23 cellular contexts compared by ENCODE assay signal in genomic region chr16:57153841-57154240, GRCh38. TPM values are rescaled to one million over a fixed set of nuclear protein-coding genes. Genes with fewer than 3 reads are reported as not detected.
DNase-seq lines count a peak whose midpoint lies in the region; ATAC-seq, FAIRE-seq and TF ChIP-seq lines count a peak whose summit lies in the region.
"Had no signal": no experiment of that assay in that cellular context is flagged by ENCODE, and none has a peak within 500 bp of the region (broad histone marks: within the 10 kb centered on the region; RNA-seq: fewer than 3 reads in every experiment).

No MANE protein-coding gene starts in this region.

- no peaks in the 10 kb centered on the region for H3K9me2 ChIP-seq in HCT116 (ENCODE audit: insufficient read depth)

- ATAC-seq in HCT116: no peak
- no peak for ATAC-seq in K562
- ATAC-seq in HG03280 (IDR thresholded peaks at IDR 0.05; ENCODE audit: unreplicated experiment): no peak

- peaks cover 19% of the 10 kb centered on the region for H3K4me1 Mint-ChIP-seq in neural progenitor cell

- POLR2A ChIA-PET in HCT116 (lab: Charles Lee): no interaction called here
- POLR2A ChIA-PET in K562 (lab: Yijun Ruan, JAX): no interaction called here

- no peaks in the 10 kb centered on the region for H3K4me1 ChIP-seq in HCT116 (ENCODE audit: control insufficient read depth in 1 of 2, insufficient read depth in 2 of 2, low read length in 2 of 2)
- peaks cover 0 to 2% of the 10 kb centered on the region in 2 experiments; a peak in 1 of 5 replicates for H3K4me1 ChIP-seq in K562 (replicated peaks in 1 of 2; ENCODE audit: control insufficient read depth in 2 of 2, insufficient read depth in 2 of 2, low read length in 2 of 2)
- peaks cover 15% of the 10 kb centered on the region for H3K4me1 ChIP-seq in neural progenitor cell

- TF ChIP-seq CTCF in HCT116 (IDR thresholded peaks at IDR 0.05 in 2 of 3, conservative IDR thresholded peaks at IDR 0.05 in 1 of 3; ENCODE audit: borderline replicate concordance in 1 of 3, insufficient read depth in 1 of 3, low read depth in 2 of 3, low read length in 2 of 3): no peak
- no peak for TF ChIP-seq CTCF in K562 (IDR thresholded peaks at IDR 0.05 in 2 of 3, conservative IDR thresholded peaks at IDR 0.05 in 1 of 3; ENCODE audit: insufficient read depth in 2 of 3, low read depth in 1 of 3, low read length in 3 of 3)
- TF ChIP-seq CTCF in neural progenitor cell (IDR thresholded peaks at IDR 0.05): no peak

- H3K36me3 ChIP-seq in HCT116 (ENCODE audit: control insufficient read depth in 1 of 2, insufficient read depth in 2 of 2, low read length in 2 of 2): peaks cover 21 to 24% of the 10 kb centered on the region in 2 experiments; a peak in 3 of 4 replicates
- peaks cover 66% of the 10 kb centered on the region for H3K36me3 ChIP-seq in K562 (ENCODE audit: control insufficient read depth, insufficient read depth, low read length)
- peaks cover 7% of the 10 kb centered on the region for H3K36me3 ChIP-seq in neural progenitor cell

- H3K9ac ChIP-seq in HCT116 (ENCODE audit: low read length) (no peak overlapping the region), K562 (ENCODE audit: insufficient read depth in 1 of 2, low read depth in 2 of 2, low read length in 2 of 2) (no peak overlapping the region), neural progenitor cell (no peak overlapping the region)

- H3K27me3 ChIP-seq in HCT116 (ENCODE audit: insufficient read depth, low read length): no peaks in the 10 kb centered on the region
- H3K27me3 ChIP-seq in K562 (ENCODE audit: control insufficient read depth in 2 of 2, insufficient read depth in 2 of 2, low read length in 2 of 2): no peaks in the 10 kb centered on the region
- H3K27me3 ChIP-seq in neural progenitor cell: no peaks in the 10 kb centered on the region

- TF ChIP-seq POLR2A in HCT116 (IDR thresholded peaks at IDR 0.05; ENCODE audit: borderline replicate concordance, extremely low read depth, insufficient read depth, insufficient read length): no peak
- TF ChIP-seq POLR2A in K562 (conservative IDR thresholded peaks at IDR 0.05): no peak

- H3K27ac Mint-ChIP-seq in neural progenitor cell: no peak overlapping the region

- TF ChIP-seq EP300 in K562 (IDR thresholded peaks at IDR 0.05; ENCODE audit: low read length): no peak

- RAD21 ChIA-PET in HCT116 (lab: Charles Lee; ENCODE audit: low non-redundant PET in 1 of 2, low total read pairs in 2 of 2, uncharacterized antibody in 2 of 2, unreplicated experiment in 2 of 2): no interaction called here

- H3K4me3 ChIP-seq in HCT116 (replicated peaks in 1 of 2; ENCODE audit: low read depth in 1 of 2, low read length in 2 of 2) (no peak overlapping the region), K562 (no peak overlapping the region), neural progenitor cell (no peak overlapping the region)

- DNase-seq in NCI-H2107 treated with DMSO at 0.1 percent for 48 hours (lab: John Stamatoyannopoulos, UW; ENCODE audit: unreplicated experiment): peak; percentile 49
- DNase-seq in NCI-H2107 (lab: John Stamatoyannopoulos, UW): no peak
- no peak for DNase-seq in HCT116 (ENCODE audit: low read depth, low spot score)
- DNase-seq in K562 (ENCODE audit: extremely low read depth in 1 of 4, low spot score in 3 of 4): no peak
- DNase-seq in neural progenitor cell (ENCODE audit: low spot score): no peak
- DNase-seq in NCI-H1092 (lab: John Stamatoyannopoulos, UW): no peak
- DNase-seq in stimulated activated CD4-positive, alpha-beta T cell treated with anti-CD3 and anti-CD28 coated beads, Interleukin-4, amount 100 ng/mL, for 4 hours: no peak
- DNase-seq: C1 segment of cervical spinal cord; CD8-positive, alpha-beta memory T cell; DMS53; GDM1; KBM-7; NCI-H1092 treated with DMSO at 0.1 percent for 48 hours; NCI-H146; NCI-H2029 treated with DMSO at 0.1 percent for 48 hours; NCI-H2171 treated with DMSO at 0.1 percent for 48 hours; NCI-H524 treated with DMSO at 0.1 percent for 48 hours; NCI-H82; OCI-M1; SHP77 had no signal

- FAIRE-seq in K562 (lab: Jason Lieb, UNC): no peak
- FAIRE-seq: D721Med had no signal

- H3K9me3 Mint-ChIP-seq in neural progenitor cell: no peaks in the 10 kb centered on the region
- H3K9me3 Mint-ChIP-seq: CD8-positive, alpha-beta memory T cell had no signal

- peaks cover 9% of the 10 kb centered on the region for H3F3A ChIP-seq in neural progenitor cell (ENCODE audit: low read depth)

- 97% methylated on average over 6 of the region's 6 CpGs for WGBS in K562 (ENCODE audit: insufficient coverage, low coverage, missing lambda C conversion rate)

- intact Hi-C loops in HCT116 (cut with micrococcal nuclease) (no loop called here), K562 (cut with micrococcal nuclease) (no loop called here)

- H3K79me2 ChIP-seq in HCT116 (ENCODE audit: insufficient read depth, low read length) (no peaks in the 10 kb centered on the region), K562 (ENCODE audit: control insufficient read depth, insufficient read depth, low read length) (no peaks in the 10 kb centered on the region), neural progenitor cell (ENCODE audit: low read depth) (no peaks in the 10 kb centered on the region)

- no peaks in the 10 kb centered on the region for H3K9me1 ChIP-seq in K562 (ENCODE audit: control insufficient read depth, insufficient read depth, low read length)

- in situ Hi-C loops in K562 (cut with MboI): no loop called here

- H3K27ac ChIP-seq in HCT116 (ENCODE audit: low read depth, low read length) (no peak overlapping the region), K562 (ENCODE audit: extremely low read depth, low read depth, low read length) (no peak overlapping the region), neural progenitor cell (no peak overlapping the region)
- H3K27ac ChIP-seq: 22Rv1 had no signal

- H3K9me3 ChIP-seq in HCT116 (ENCODE audit: control insufficient read depth in 1 of 2, insufficient read depth in 1 of 2, low read depth in 1 of 2, low read length in 2 of 2): no peaks in the 10 kb centered on the region
- H3K9me3 ChIP-seq in K562 (replicated peaks; ENCODE audit: control insufficient read depth, insufficient read depth, low read depth, low read length): no peaks in the 10 kb centered on the region
- H3K9me3 ChIP-seq in neural progenitor cell (ENCODE audit: low read depth): no peaks in the 10 kb centered on the region

- CTCF ChIA-PET in HCT116 (lab: Charles Lee): no interaction called here
- CTCF ChIA-PET in K562 (lab: Yijun Ruan, JAX; ENCODE audit: low intra/inter-chr PET ratio): no interaction called here

- H2AFZ ChIP-seq in HCT116 (ENCODE audit: low read depth, low read length, poor library complexity, severe bottlenecking) (no peak overlapping the region), K562 (ENCODE audit: low read depth, low read length) (no peak overlapping the region), neural progenitor cell (replicated peaks) (no peak overlapping the region)

- TF ChIP-seq RAD21 in HCT116 (IDR thresholded peaks at IDR 0.05; ENCODE audit: low read depth): no peak
- TF ChIP-seq RAD21 in K562 (CRISPR knock-in tag; conservative IDR thresholded peaks at IDR 0.05 in 1 of 2, IDR thresholded peaks at IDR 0.05 in 1 of 2): no peak

- no peaks in the 10 kb centered on the region for H4K20me1 ChIP-seq in HCT116 (ENCODE audit: insufficient read depth)
- H4K20me1 ChIP-seq in K562 (replicated peaks; ENCODE audit: control insufficient read depth, insufficient read depth, low read length): no peaks in the 10 kb centered on the region
- H4K20me1 ChIP-seq in neural progenitor cell (ENCODE audit: low read depth): peaks cover 12% of the 10 kb centered on the region

- peak overlapping the region; percentile 21 for H3K4me3 Mint-ChIP-seq in neural progenitor cell
- H3K4me3 Mint-ChIP-seq: CD8-positive, alpha-beta memory T cell had no signal

- peaks cover 41% of the 10 kb centered on the region for H3K36me3 Mint-ChIP-seq in neural progenitor cell

- no peak overlapping the region for H3K4me2 ChIP-seq in HCT116 (ENCODE audit: low read length)
- no peak overlapping the region for H3K4me2 ChIP-seq in K562 (ENCODE audit: insufficient read depth, low read length)
- no peak overlapping the region for H3K4me2 ChIP-seq in neural progenitor cell

- BruUV-seq in HCT116 (replicated peaks; lab: Mats Ljungman, UMichigan) (TSS peak; percentile 49), K562 (replicated peaks; lab: Mats Ljungman, UMichigan) (TSS peak; percentile 50)

- peaks cover 3% of the 10 kb centered on the region for H3K27me3 Mint-ChIP-seq in neural progenitor cell (ENCODE audit: insufficient read depth, low read depth)
- H3K27me3 Mint-ChIP-seq: CD8-positive, alpha-beta memory T cell had no signal

RNA-seq across cellular contexts. Expression of gene PSME3IP1, which starts 32.0 kb away (rescaled TPM):
- total RNA-seq in HCT116 (2021; ENCODE audit: unreplicated experiment): 88.5 TPM
- polyA plus RNA-seq in HCT116 (2012): 53.2 and 68.2 TPM in 2 replicates
- 53.9 and 134 TPM in 2 replicates for total RNA-seq in K562 (2011; cell fraction: chromatin; rRNA removed; ENCODE audit: low replicate concordance)
- 46.7 and 60.7 TPM in 2 replicates for total RNA-seq in K562 (2011; cell fraction: nucleolus; rRNA removed)
- total RNA-seq in K562 (2011; cell fraction: nucleoplasm; rRNA removed): 71.6 and 104 TPM in 2 replicates
- 76.9 and 85.5 TPM in 2 replicates for total RNA-seq in K562 (2014; rRNA removed)
- 143 and 167 TPM in 2 replicates for total RNA-seq in K562 (2014; rRNA removed; fragmentation: Illumina TruSeq; extraction: Trizol)
- total RNA-seq in K562 (2015; rRNA removed; fragmentation: Illumina TruSeq; extraction: Trizol): 147 and 158 TPM in 2 replicates
- total RNA-seq in K562 (2021): 104 and 106 TPM in 2 replicates
- 115 and 144 TPM in 2 replicates for polyA plus RNA-seq in K562 (2011; rRNA removed)
- polyA plus RNA-seq in K562 (2011; cell fraction: cytosol; rRNA removed): 132 and 144 TPM in 2 replicates
- polyA plus RNA-seq in K562 (2011; cell fraction: nucleus; rRNA removed): 251 and 259 TPM in 2 replicates
- polyA plus RNA-seq in K562 (2012): 88.6 and 121 TPM in 2 replicates
- polyA plus RNA-seq in K562 (2014; fragmentation: Illumina TruSeq; extraction: Trizol): 155 and 187 TPM in 2 replicates
- 100 to 1,000 TPM in 1 of 2 experiments, 10 to 100 TPM in 1; 63.8 to 142 TPM for polyA plus RNA-seq in K562 (2014; fragmentation: Nextera tagmentation; extraction: Ambion mirVana)
- polyA plus RNA-seq in K562 (2014; rRNA removed): 146 and 152 TPM in 2 replicates
- polyA minus RNA-seq in K562 (2011; rRNA and poly(A)+ RNA removed): 78.0 and 80.4 TPM in 2 replicates
- 45.1 and 48.8 TPM in 2 replicates for polyA minus RNA-seq in K562 (2011; cell fraction: cytosol; rRNA and poly(A)+ RNA removed)
- polyA minus RNA-seq in K562 (2011; cell fraction: nucleus; rRNA and poly(A)+ RNA removed): 40.8 and 66.0 TPM in 2 replicates
- 106 and 184 TPM in 2 replicates for total RNA-seq in neural progenitor cell (ENCODE audit: low replicate concordance)

RNA-seq across cellular contexts. Expression of gene RSPRY1, which starts 32.3 kb away (rescaled TPM):
- 24.9 TPM for total RNA-seq in HCT116 (2021; ENCODE audit: unreplicated experiment)
- 15.5 and 16.0 TPM in 2 replicates for polyA plus RNA-seq in HCT116 (2012)
- 60.1 and 86.3 TPM in 2 replicates for total RNA-seq in K562 (2011; cell fraction: chromatin; rRNA removed; ENCODE audit: low replicate concordance)
- 29.9 and 41.0 TPM in 2 replicates for total RNA-seq in K562 (2011; cell fraction: nucleolus; rRNA removed)
- total RNA-seq in K562 (2011; cell fraction: nucleoplasm; rRNA removed): 44.0 and 48.0 TPM in 2 replicates
- 14.5 and 20.0 TPM in 2 replicates for total RNA-seq in K562 (2014; rRNA removed)
- 25.5 and 26.3 TPM in 2 replicates for total RNA-seq in K562 (2014; rRNA removed; fragmentation: Illumina TruSeq; extraction: Trizol)
- total RNA-seq in K562 (2015; rRNA removed; fragmentation: Illumina TruSeq; extraction: Trizol): 25.2 and 27.8 TPM in 2 replicates
- total RNA-seq in K562 (2021): 20.8 and 22.7 TPM in 2 replicates
- 25.4 and 28.0 TPM in 2 replicates for polyA plus RNA-seq in K562 (2011; rRNA removed)
- polyA plus RNA-seq in K562 (2011; cell fraction: cytosol; rRNA removed): 10.7 and 15.7 TPM in 2 replicates
- 21.4 and 28.5 TPM in 2 replicates for polyA plus RNA-seq in K562 (2011; cell fraction: nucleus; rRNA removed)
- polyA plus RNA-seq in K562 (2012): 11.1 and 11.4 TPM in 2 replicates
- polyA plus RNA-seq in K562 (2014; fragmentation: Illumina TruSeq; extraction: Trizol): 17.6 and 23.1 TPM in 2 replicates
- polyA plus RNA-seq in K562 (2014; fragmentation: Nextera tagmentation; extraction: Ambion mirVana): 10 to 100 TPM; 10.2 to 13.4 TPM
- polyA plus RNA-seq in K562 (2014; rRNA removed): 15.0 and 17.5 TPM in 2 replicates
- 61.4 and 62.4 TPM in 2 replicates for polyA minus RNA-seq in K562 (2011; rRNA and poly(A)+ RNA removed)
- polyA minus RNA-seq in K562 (2011; cell fraction: cytosol; rRNA and poly(A)+ RNA removed): 31.9 and 34.4 TPM in 2 replicates
- 26.1 and 51.2 TPM in 2 replicates for polyA minus RNA-seq in K562 (2011; cell fraction: nucleus; rRNA and poly(A)+ RNA removed)
- total RNA-seq in neural progenitor cell (ENCODE audit: low replicate concordance): 46.6 and 49.2 TPM in 2 replicates
